ENCODE assay signal across 18 cellular contexts in the genomic region with DNA sequence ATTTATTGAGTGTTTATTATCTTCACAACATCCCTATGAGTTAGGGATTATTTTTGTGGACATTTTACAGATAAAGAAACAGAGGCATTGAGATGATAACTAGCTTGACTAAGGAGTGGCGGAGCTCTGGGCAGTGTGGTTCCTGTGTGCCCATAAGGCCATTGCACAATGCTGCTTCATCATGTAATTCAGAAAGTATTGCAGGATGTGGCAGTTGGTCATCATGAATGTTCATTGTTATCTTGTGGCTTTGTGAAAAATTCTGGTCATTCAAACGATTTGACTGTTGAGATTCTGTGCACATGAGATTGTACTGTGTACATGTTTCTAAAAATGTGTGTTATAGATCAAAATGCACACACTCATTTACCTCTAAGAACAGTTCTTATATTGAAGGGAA.
A peak's percentile ranks its signal among the peaks of the same experiment; 100 is the strongest.
DNase-seq lines count a peak whose midpoint lies in the region; ATAC-seq and TF ChIP-seq lines count a peak whose summit lies in the region.
"Had no signal": no experiment of that assay in that cellular context is flagged by ENCODE, and none has a peak within 500 bp of the region (broad histone marks: within the 10 kb centered on the region; RNA-seq: fewer than 3 reads in every experiment).

No MANE protein-coding gene starts in this region.

- POLR2A ChIA-PET in naive thymus-derived CD4-positive, alpha-beta T cell (lab: Charles Lee), result no interaction called here

- intact Hi-C loops in naive thymus-derived CD4-positive, alpha-beta T cell (cut with micrococcal nuclease), result no loop called here

- no peak overlapping the region for H3K27ac ChIP-seq in naive thymus-derived CD4-positive, alpha-beta T cell (ENCODE audit: low read depth, low read length)
- H3K27ac ChIP-seq: gastroesophageal sphincter, Peyer's patch, skin epidermis, thoracic aorta had no signal

- peaks cover 0 to 17% (median 5%) of the 10 kb centered on the region in 11 donors for H3K9me3 Mint-ChIP-seq in naive thymus-derived CD4-positive, alpha-beta T cell
- H3K9me3 Mint-ChIP-seq: activated naive CD4-positive, alpha-beta T cell treated with anti-CD3 and anti-CD28 coated beads, Interleukin-2, amount 10 ng/mL, durations not matched to agents 7 days and 5 days had no signal

- H3K36me3 ChIP-seq in naive thymus-derived CD4-positive, alpha-beta T cell (ENCODE audit: control insufficient read depth in 2 of 3, insufficient read depth in 3 of 3, low read length in 3 of 3), result no peaks in the 10 kb centered on the region
- H3K36me3 ChIP-seq: gastroesophageal sphincter, Peyer's patch, thoracic aorta had no signal

- no peak overlapping the region for H3K4me3 ChIP-seq in cardiac fibroblast (replicated peaks in 1 of 2; ENCODE audit: low read depth in 2 of 2, low read length in 2 of 2)
- H3K4me3 ChIP-seq in naive thymus-derived CD4-positive, alpha-beta T cell (ENCODE audit: low read length), result no peak overlapping the region
- H3K4me3 ChIP-seq: gastroesophageal sphincter, Peyer's patch, skin epidermis, thoracic aorta had no signal

- peaks cover 6 to 25% (median 17%) of the 10 kb centered on the region in 7 donors for H3K4me1 Mint-ChIP-seq in naive thymus-derived CD4-positive, alpha-beta T cell

- H3K27ac Mint-ChIP-seq in naive thymus-derived CD4-positive, alpha-beta T cell, result no peak overlapping the region
- H3K27ac Mint-ChIP-seq: activated naive CD4-positive, alpha-beta T cell treated with anti-CD3 and anti-CD28 coated beads, Interleukin-2, amount 10 ng/mL, durations not matched to agents 7 days and 5 days had no signal

- TF ChIP-seq CTCF in cardiac fibroblast (IDR thresholded peaks at IDR 0.05; ENCODE audit: low read depth, low read length), result no peak

- DNase-seq in ELR (ENCODE audit: low read depth), result peak; percentile 85
- peak; percentile 51 to 58 for DNase-seq in NOMO-1 (lab: John Stamatoyannopoulos, UW; ENCODE audit: unreplicated experiment in 2 of 2)
- peak; percentile 75 to 92 for DNase-seq in cardiac fibroblast (ENCODE audit: low read depth in 2 of 2)
- no peak for DNase-seq in naive thymus-derived CD4-positive, alpha-beta T cell
- DNase-seq in COLO668 (lab: John Stamatoyannopoulos, UW; ENCODE audit: unreplicated experiment), result no peak
- DNase-seq in DMS153 (lab: John Stamatoyannopoulos, UW), result no peak
- DNase-seq: activated CD8-positive, alpha-beta memory T cell treated with anti-CD3 and anti-CD28 coated beads for 24 hours; activated naive CD4-positive, alpha-beta T cell treated with anti-CD3 and anti-CD28 coated beads, Interleukin-2, amount 10 ng/mL, durations not matched to agents 7 days and 5 days; left cardiac atrium; naive B cell; NCI-H345; Peyer's patch; T-helper 9 cell had no signal

- peak; percentile 68 for ATAC-seq in naive thymus-derived CD4-positive, alpha-beta T cell
- ATAC-seq in HG02571 (IDR thresholded peaks at IDR 0.05; ENCODE audit: unreplicated experiment), result no peak
- no peak for ATAC-seq in HG03565 (IDR thresholded peaks at IDR 0.05; ENCODE audit: unreplicated experiment)
- ATAC-seq: gastroesophageal sphincter, left cardiac atrium had no signal

- peaks cover 0 to 5% (median 3%) of the 10 kb centered on the region in 5 donors for H3K36me3 Mint-ChIP-seq in naive thymus-derived CD4-positive, alpha-beta T cell
- H3K36me3 Mint-ChIP-seq: activated naive CD4-positive, alpha-beta T cell treated with anti-CD3 and anti-CD28 coated beads, Interleukin-2, amount 10 ng/mL, durations not matched to agents 7 days and 5 days had no signal

- no peaks in the 10 kb centered on the region for H3K9me3 ChIP-seq in naive thymus-derived CD4-positive, alpha-beta T cell (ENCODE audit: control insufficient read depth in 2 of 3, low read length in 3 of 3)
- H3K9me3 ChIP-seq: gastroesophageal sphincter, Peyer's patch, thoracic aorta had no signal

- H3K27me3 Mint-ChIP-seq in naive thymus-derived CD4-positive, alpha-beta T cell, result peaks cover 5 to 49% (median 16%) of the 10 kb centered on the region in 5 donors

- no peaks in the 10 kb centered on the region for H3K27me3 ChIP-seq in naive thymus-derived CD4-positive, alpha-beta T cell (ENCODE audit: control insufficient read depth in 2 of 2, insufficient read depth in 2 of 2, low read length in 2 of 2)
- H3K27me3 ChIP-seq: gastroesophageal sphincter, Peyer's patch had no signal

- peaks cover 0 to 3% of the 10 kb centered on the region in 2 donors for H3K4me1 ChIP-seq in naive thymus-derived CD4-positive, alpha-beta T cell (ENCODE audit: control insufficient read depth in 2 of 2, insufficient read depth in 2 of 2, low read length in 2 of 2)
- H3K4me1 ChIP-seq: gastroesophageal sphincter, Peyer's patch had no signal

- CTCF ChIA-PET in naive thymus-derived CD4-positive, alpha-beta T cell (lab: Charles Lee), result interaction anchor here (0.5 to 0.8 kb wide), 2 partner anchors 12 to 65 kb away, joined by 3 to 4 read pairs; no protein-coding TSS in a partner anchor

- H3K4me3 Mint-ChIP-seq in naive thymus-derived CD4-positive, alpha-beta T cell, result no peak overlapping the region
- H3K4me3 Mint-ChIP-seq: activated naive CD4-positive, alpha-beta T cell treated with anti-CD3 and anti-CD28 coated beads, Interleukin-2, amount 10 ng/mL, durations not matched to agents 7 days and 5 days; naive B cell had no signal

Comparison
In these comparisons a context has a peak if more than half of its experiments do, and no peak if none do; other contexts are left out.
1. DNase-seq: peak in ELR (single experiment), NOMO-1 (2 of 2) and cardiac fibroblast (2 of 2); none in naive thymus-derived CD4-positive, alpha-beta T cell (0 of 9), COLO668 (single experiment) and DMS153 (single experiment).